ENCODE assay signal across 1 cellular context in the genomic region with DNA sequence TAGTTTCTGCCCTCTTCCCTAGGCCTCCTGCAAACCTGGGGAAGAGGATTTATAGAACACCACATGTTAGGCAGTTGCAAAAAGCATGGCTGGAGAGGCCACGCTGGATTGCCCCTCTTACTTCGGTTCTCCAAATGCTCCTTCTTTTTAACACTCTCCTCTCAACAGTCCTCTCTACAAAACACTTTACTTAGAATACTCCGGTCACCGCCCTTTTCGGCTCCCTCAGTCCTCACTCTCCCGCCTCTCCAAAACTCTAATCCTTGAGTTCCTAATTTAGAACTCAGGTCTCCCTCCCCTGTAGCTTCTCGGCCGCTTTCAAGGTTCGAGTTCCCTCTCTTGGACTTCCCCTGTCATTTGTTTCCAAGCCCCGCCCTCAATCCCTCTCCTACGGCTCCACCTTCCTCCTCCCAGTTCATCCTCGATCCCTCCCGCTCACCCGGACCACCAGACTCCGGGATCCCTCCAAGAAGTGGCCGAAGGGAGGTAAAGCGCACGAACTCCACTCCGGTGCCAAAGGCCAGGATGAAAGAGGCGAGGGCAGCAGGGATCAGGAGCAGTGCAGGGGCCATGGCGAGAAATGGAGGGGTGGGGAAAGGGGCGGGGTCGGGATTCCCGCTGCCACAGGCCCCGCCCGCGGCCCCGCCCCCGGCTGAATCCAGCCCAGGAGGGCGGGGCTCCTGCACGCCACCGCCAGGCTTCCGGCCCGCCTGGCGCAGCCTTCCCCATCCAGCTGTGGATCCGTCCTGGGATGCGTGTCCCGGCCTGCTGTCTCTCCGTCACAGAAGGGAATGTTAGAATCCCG.
A peak's percentile ranks its signal among the peaks of the same experiment; 100 is the strongest.
TF ChIP-seq lines count a peak whose summit lies in the region.

A gene with protein sequence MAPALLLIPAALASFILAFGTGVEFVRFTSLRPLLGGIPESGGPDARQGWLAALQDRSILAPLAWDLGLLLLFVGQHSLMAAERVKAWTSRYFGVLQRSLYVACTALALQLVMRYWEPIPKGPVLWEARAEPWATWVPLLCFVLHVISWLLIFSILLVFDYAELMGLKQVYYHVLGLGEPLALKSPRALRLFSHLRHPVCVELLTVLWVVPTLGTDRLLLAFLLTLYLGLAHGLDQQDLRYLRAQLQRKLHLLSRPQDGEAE (minus strand): TSS at position 582 of the 805 bp plus-strand sequence. CDS start 10 bp downstream, at position 572.

TF ChIP-seq in HepG2, 621 proteins besides CTCF, POLR2A, EP300 and RAD21 (continued from another document and continues in another):
- TF ChIP-seq, protein P1, sequence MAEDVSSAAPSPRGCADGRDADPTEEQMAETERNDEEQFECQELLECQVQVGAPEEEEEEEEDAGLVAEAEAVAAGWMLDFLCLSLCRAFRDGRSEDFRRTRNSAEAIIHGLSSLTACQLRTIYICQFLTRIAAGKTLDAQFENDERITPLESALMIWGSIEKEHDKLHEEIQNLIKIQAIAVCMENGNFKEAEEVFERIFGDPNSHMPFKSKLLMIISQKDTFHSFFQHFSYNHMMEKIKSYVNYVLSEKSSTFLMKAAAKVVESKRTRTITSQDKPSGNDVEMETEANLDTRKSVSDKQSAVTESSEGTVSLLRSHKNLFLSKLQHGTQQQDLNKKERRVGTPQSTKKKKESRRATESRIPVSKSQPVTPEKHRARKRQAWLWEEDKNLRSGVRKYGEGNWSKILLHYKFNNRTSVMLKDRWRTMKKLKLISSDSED (CRISPR knock-in tag; IDR thresholded peaks at IDR 0.05) = no peak
- peak; percentile 91 for TF ChIP-seq POLR2AphosphoS5 (IDR thresholded peaks at IDR 0.05; ENCODE audit: low read depth, low read length)
- no peak for TF ChIP-seq CCAR2 (optimal IDR thresholded peaks at IDR 0.05; ENCODE audit: low read depth, low read length)
- TF ChIP-seq HHEX (CRISPR knock-in tag; IDR thresholded peaks at IDR 0.05) = no peak
- no peak for TF ChIP-seq XBP1 (CRISPR knock-in tag; IDR thresholded peaks at IDR 0.05)
- peak; percentile 54 for TF ChIP-seq CBFB (CRISPR knock-in tag; IDR thresholded peaks at IDR 0.05)
- no peak for TF ChIP-seq SKI (IDR thresholded peaks at IDR 0.05; ENCODE audit: partially characterized antibody)
- no peak for TF ChIP-seq RFXAP (CRISPR knock-in tag; IDR thresholded peaks at IDR 0.05; ENCODE audit: borderline replicate concordance)
- TF ChIP-seq, protein P2, sequence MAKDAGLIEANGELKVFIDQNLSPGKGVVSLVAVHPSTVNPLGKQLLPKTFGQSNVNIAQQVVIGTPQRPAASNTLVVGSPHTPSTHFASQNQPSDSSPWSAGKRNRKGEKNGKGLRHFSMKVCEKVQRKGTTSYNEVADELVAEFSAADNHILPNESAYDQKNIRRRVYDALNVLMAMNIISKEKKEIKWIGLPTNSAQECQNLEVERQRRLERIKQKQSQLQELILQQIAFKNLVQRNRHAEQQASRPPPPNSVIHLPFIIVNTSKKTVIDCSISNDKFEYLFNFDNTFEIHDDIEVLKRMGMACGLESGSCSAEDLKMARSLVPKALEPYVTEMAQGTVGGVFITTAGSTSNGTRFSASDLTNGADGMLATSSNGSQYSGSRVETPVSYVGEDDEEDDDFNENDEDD (CRISPR knock-in tag; IDR thresholded peaks at IDR 0.05; ENCODE audit: borderline replicate concordance) = peak; percentile 30; the same call in 1 of the 2 replicates
- no peak for TF ChIP-seq ZNF703 (CRISPR knock-in tag; IDR thresholded peaks at IDR 0.05; ENCODE audit: borderline replicate concordance)
- peak; percentile 84 for TF ChIP-seq ERF (CRISPR knock-in tag; IDR thresholded peaks at IDR 0.05)
- peak; percentile 47; the same call in 1 of the 2 replicates for TF ChIP-seq NKX3-1 (CRISPR knock-in tag; IDR thresholded peaks at IDR 0.05)
- no peak for TF ChIP-seq JUN (CRISPR knock-in tag; IDR thresholded peaks at IDR 0.05)
- TF ChIP-seq PHF8 (CRISPR knock-in tag; IDR thresholded peaks at IDR 0.05) = peak; percentile 70
- TF ChIP-seq, protein P3, sequence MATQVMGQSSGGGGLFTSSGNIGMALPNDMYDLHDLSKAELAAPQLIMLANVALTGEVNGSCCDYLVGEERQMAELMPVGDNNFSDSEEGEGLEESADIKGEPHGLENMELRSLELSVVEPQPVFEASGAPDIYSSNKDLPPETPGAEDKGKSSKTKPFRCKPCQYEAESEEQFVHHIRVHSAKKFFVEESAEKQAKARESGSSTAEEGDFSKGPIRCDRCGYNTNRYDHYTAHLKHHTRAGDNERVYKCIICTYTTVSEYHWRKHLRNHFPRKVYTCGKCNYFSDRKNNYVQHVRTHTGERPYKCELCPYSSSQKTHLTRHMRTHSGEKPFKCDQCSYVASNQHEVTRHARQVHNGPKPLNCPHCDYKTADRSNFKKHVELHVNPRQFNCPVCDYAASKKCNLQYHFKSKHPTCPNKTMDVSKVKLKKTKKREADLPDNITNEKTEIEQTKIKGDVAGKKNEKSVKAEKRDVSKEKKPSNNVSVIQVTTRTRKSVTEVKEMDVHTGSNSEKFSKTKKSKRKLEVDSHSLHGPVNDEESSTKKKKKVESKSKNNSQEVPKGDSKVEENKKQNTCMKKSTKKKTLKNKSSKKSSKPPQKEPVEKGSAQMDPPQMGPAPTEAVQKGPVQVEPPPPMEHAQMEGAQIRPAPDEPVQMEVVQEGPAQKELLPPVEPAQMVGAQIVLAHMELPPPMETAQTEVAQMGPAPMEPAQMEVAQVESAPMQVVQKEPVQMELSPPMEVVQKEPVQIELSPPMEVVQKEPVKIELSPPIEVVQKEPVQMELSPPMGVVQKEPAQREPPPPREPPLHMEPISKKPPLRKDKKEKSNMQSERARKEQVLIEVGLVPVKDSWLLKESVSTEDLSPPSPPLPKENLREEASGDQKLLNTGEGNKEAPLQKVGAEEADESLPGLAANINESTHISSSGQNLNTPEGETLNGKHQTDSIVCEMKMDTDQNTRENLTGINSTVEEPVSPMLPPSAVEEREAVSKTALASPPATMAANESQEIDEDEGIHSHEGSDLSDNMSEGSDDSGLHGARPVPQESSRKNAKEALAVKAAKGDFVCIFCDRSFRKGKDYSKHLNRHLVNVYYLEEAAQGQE (IDR thresholded peaks at IDR 0.05; ENCODE audit: borderline replicate concordance in 1 of 2, low read depth in 1 of 2, low read length in 2 of 2) = no peak
- no peak for TF ChIP-seq KLF15 (CRISPR knock-in tag; IDR thresholded peaks at IDR 0.05; ENCODE audit: borderline replicate concordance)
- TF ChIP-seq, protein P4, sequence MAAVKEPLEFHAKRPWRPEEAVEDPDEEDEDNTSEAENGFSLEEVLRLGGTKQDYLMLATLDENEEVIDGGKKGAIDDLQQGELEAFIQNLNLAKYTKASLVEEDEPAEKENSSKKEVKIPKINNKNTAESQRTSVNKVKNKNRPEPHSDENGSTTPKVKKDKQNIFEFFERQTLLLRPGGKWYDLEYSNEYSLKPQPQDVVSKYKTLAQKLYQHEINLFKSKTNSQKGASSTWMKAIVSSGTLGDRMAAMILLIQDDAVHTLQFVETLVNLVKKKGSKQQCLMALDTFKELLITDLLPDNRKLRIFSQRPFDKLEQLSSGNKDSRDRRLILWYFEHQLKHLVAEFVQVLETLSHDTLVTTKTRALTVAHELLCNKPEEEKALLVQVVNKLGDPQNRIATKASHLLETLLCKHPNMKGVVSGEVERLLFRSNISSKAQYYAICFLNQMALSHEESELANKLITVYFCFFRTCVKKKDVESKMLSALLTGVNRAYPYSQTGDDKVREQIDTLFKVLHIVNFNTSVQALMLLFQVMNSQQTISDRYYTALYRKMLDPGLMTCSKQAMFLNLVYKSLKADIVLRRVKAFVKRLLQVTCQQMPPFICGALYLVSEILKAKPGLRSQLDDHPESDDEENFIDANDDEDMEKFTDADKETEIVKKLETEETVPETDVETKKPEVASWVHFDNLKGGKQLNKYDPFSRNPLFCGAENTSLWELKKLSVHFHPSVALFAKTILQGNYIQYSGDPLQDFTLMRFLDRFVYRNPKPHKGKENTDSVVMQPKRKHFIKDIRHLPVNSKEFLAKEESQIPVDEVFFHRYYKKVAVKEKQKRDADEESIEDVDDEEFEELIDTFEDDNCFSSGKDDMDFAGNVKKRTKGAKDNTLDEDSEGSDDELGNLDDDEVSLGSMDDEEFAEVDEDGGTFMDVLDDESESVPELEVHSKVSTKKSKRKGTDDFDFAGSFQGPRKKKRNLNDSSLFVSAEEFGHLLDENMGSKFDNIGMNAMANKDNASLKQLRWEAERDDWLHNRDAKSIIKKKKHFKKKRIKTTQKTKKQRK (IDR thresholded peaks at IDR 0.05; ENCODE audit: low read length) = no peak
- TF ChIP-seq MATR3 (CRISPR knock-in tag; IDR thresholded peaks at IDR 0.05) = no peak
- no peak for TF ChIP-seq ZNF75D (CRISPR knock-in tag; IDR thresholded peaks at IDR 0.05; ENCODE audit: borderline replicate concordance)
- TF ChIP-seq ZNF350 (CRISPR knock-in tag; IDR thresholded peaks at IDR 0.05; ENCODE audit: borderline replicate concordance, low read depth) = no peak; the same call in none of the 2 replicates
- peak; percentile 5; the same call in 1 of the 2 replicates for TF ChIP-seq FOXA3 (CRISPR knock-in tag; IDR thresholded peaks at IDR 0.05)
- TF ChIP-seq ZNF776 (CRISPR knock-in tag; IDR thresholded peaks at IDR 0.05) = no peak
- TF ChIP-seq, protein P5, sequence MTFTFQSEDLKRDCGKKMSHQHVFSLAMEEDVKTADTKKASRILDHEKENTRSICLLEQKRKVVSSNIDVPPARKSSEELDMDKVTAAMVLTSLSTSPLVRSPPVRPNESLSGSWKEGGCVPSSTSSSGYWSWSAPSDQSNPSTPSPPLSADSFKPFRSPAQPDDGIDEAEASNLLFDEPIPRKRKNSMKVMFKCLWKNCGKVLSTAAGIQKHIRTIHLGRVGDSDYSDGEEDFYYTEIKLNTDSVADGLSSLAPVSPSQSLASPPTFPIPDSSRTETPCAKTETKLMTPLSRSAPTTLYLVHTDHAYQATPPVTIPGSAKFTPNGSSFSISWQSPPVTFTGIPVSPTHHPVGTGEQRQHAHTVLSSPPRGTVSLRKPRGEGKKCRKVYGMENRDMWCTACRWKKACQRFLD (CRISPR knock-in tag; IDR thresholded peaks at IDR 0.05; ENCODE audit: borderline replicate concordance) = 0 out of 2 replicates have a peak, but pooled peaks have one; percentile 40
- TF ChIP-seq, protein P6, sequence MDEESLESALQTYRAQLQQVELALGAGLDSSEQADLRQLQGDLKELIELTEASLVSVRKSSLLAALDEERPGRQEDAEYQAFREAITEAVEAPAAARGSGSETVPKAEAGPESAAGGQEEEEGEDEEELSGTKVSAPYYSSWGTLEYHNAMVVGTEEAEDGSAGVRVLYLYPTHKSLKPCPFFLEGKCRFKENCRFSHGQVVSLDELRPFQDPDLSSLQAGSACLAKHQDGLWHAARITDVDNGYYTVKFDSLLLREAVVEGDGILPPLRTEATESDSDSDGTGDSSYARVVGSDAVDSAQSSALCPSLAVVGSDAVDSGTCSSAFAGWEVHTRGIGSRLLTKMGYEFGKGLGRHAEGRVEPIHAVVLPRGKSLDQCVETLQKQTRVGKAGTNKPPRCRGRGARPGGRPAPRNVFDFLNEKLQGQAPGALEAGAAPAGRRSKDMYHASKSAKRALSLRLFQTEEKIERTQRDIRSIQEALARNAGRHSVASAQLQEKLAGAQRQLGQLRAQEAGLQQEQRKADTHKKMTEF (CRISPR knock-in tag; IDR thresholded peaks at IDR 0.05) = peak; percentile 58; the same call in 1 of the 2 replicates
- TF ChIP-seq, protein P7, sequence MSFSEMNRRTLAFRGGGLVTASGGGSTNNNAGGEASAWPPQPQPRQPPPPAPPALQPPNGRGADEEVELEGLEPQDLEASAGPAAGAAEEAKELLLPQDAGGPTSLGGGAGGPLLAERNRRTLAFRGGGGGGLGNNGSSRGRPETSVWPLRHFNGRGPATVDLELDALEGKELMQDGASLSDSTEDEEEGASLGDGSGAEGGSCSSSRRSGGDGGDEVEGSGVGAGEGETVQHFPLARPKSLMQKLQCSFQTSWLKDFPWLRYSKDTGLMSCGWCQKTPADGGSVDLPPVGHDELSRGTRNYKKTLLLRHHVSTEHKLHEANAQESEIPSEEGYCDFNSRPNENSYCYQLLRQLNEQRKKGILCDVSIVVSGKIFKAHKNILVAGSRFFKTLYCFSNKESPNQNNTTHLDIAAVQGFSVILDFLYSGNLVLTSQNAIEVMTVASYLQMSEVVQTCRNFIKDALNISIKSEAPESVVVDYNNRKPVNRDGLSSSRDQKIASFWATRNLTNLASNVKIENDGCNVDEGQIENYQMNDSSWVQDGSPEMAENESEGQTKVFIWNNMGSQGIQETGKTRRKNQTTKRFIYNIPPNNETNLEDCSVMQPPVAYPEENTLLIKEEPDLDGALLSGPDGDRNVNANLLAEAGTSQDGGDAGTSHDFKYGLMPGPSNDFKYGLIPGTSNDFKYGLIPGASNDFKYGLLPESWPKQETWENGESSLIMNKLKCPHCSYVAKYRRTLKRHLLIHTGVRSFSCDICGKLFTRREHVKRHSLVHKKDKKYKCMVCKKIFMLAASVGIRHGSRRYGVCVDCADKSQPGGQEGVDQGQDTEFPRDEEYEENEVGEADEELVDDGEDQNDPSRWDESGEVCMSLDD (CRISPR knock-in tag; IDR thresholded peaks at IDR 0.05; ENCODE audit: borderline replicate concordance) = no peak
- peak; percentile 81 for TF ChIP-seq TGIF2 (CRISPR knock-in tag; IDR thresholded peaks at IDR 0.05)
- peak; percentile 73; the same call in 1 of the 2 replicates for TF ChIP-seq MED13 (CRISPR knock-in tag; IDR thresholded peaks at IDR 0.05)
- TF ChIP-seq, protein P8, sequence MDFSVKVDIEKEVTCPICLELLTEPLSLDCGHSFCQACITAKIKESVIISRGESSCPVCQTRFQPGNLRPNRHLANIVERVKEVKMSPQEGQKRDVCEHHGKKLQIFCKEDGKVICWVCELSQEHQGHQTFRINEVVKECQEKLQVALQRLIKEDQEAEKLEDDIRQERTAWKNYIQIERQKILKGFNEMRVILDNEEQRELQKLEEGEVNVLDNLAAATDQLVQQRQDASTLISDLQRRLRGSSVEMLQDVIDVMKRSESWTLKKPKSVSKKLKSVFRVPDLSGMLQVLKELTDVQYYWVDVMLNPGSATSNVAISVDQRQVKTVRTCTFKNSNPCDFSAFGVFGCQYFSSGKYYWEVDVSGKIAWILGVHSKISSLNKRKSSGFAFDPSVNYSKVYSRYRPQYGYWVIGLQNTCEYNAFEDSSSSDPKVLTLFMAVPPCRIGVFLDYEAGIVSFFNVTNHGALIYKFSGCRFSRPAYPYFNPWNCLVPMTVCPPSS (IDR thresholded peaks at IDR 0.05) = no peak
- TF ChIP-seq, protein P9, sequence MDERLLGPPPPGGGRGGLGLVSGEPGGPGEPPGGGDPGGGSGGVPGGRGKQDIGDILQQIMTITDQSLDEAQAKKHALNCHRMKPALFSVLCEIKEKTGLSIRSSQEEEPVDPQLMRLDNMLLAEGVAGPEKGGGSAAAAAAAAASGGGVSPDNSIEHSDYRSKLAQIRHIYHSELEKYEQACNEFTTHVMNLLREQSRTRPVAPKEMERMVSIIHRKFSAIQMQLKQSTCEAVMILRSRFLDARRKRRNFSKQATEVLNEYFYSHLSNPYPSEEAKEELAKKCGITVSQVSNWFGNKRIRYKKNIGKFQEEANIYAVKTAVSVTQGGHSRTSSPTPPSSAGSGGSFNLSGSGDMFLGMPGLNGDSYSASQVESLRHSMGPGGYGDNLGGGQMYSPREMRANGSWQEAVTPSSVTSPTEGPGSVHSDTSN (CRISPR knock-in tag; IDR thresholded peaks at IDR 0.05) = no peak
- TF ChIP-seq HES4 (CRISPR knock-in tag; IDR thresholded peaks at IDR 0.05; ENCODE audit: borderline replicate concordance) = peak; percentile 85; the same call in 1 of the 2 replicates
- no peak for TF ChIP-seq ADNP (CRISPR knock-in tag; IDR thresholded peaks at IDR 0.05)
- TF ChIP-seq GMEB2 (CRISPR knock-in tag; IDR thresholded peaks at IDR 0.05; ENCODE audit: low read depth) = no peak
- no peak for TF ChIP-seq HNF4A (CRISPR knock-in tag; IDR thresholded peaks at IDR 0.05)
